32 cellular contexts compared by ENCODE assay signal in the genomic region with DNA sequence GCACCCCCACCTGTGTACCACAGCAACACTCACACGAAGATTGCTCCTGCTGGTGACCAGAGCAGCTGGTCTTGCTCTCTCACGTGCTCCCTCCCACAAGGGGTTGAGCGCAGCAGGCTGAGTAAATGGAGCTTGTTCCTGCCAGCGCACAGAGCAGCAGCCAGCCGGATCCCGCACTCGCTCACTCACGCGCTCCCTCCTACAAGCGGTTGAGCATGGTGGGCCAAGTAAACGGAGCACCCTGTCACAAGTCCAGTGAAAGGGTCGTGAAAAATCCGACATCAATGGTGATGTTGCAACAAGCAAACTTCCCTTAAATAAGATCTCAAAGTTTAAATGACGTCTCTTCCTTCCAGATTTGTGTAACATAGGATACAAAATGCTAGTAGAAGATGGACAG.
"Had no signal": no experiment of that assay in that cellular context is flagged by ENCODE, and none has a peak within 500 bp of the region (broad histone marks: within the 10 kb centered on the region; RNA-seq: fewer than 3 reads in every experiment).

No MANE protein-coding gene starts in this region.

- FAIRE-seq: astrocyte, bronchial epithelial cell, colon, frontal cortex had no signal

- H3K27ac ChIP-seq: brain microvascular endothelial cell, esophagus squamous epithelium, heart left ventricle, WERI-Rb-1 had no signal

- DNase-seq: activated B cell treated with CpG ODN at 0.5 μM for 24 hours; activated CD4-positive, alpha-beta T cell treated with anti-CD3 and anti-CD28 coated beads for 48 hours; activated CD4-positive, alpha-beta T cell treated with anti-CD3 and anti-CD28 coated beads, Interleukin-2, amount 50 U/mL, for 1 hour; activated CD4-positive, alpha-beta T cell treated with anti-CD3 and anti-CD28 coated beads, Interleukin-2, amount 50 U/mL, for 48 hours; activated CD8-positive, alpha-beta memory T cell treated with anti-CD3 and anti-CD28 coated beads for 24 hours; activated CD8-positive, alpha-beta T cell treated with anti-CD3 and anti-CD28 coated beads for 36 hours; activated effector memory CD4-positive, alpha-beta T cell treated with Interleukin-2 at 50 U/mL for 16 hours; activated gamma-delta T cell treated with Interleukin-2 at 50 U/mL for 16 hours; activated naive CD4-positive, alpha-beta T cell treated with Interleukin-2 at 50 U/mL for 16 hours; activated naive CD8-positive, alpha-beta T cell treated with anti-CD3 and anti-CD28 coated beads, Interleukin-2, amount 10 ng/mL, durations not matched to agents 7 days and 5 days; activated T-cell treated with anti-CD3 and anti-CD28 coated beads, Interleukin-2, amount 50 U/mL, for 4 hours; anterior cingulate cortex; brain microvascular endothelial cell; cortex of kidney; dermis blood vessel endothelial cell; effector CD4-positive, alpha-beta T cell; effector memory CD8-positive, alpha-beta T cell; erythroblast; esophagus squamous epithelium; foreskin fibroblast; heart left ventricle; T-helper 1 cell; T-helper 17 cell; T1000; WERI-Rb-1 had no signal

- H3K9me3 ChIP-seq: esophagus squamous epithelium, heart left ventricle had no signal

- H3K4me3 ChIP-seq: esophagus squamous epithelium, heart left ventricle had no signal

- ATAC-seq: activated CD4-positive, CD25-positive, alpha-beta regulatory T cell treated with anti-CD3 and anti-CD28 coated beads, Interleukin-2, amount 50 U/mL, for 24 hours; activated CD8-positive, alpha-beta T cell treated with anti-CD3 and anti-CD28 coated beads for 36 hours; activated naive CD4-positive, alpha-beta T cell treated with anti-CD3 and anti-CD28 coated beads, Interleukin-2, amount 50 U/mL, for 72 hours; activated T-cell treated with anti-CD3 and anti-CD28 coated beads, Interleukin-2, amount 50 U/mL, for 4 hours; activated T-helper 17 cell treated with anti-CD3 and anti-CD28 coated beads, Interleukin-2, amount 50 U/mL, for 72 hours; effector memory CD8-positive, alpha-beta T cell; heart left ventricle; T-helper 17 cell had no signal

- H3K4me1 ChIP-seq: esophagus squamous epithelium, heart left ventricle had no signal

- H3K27me3 ChIP-seq: brain microvascular endothelial cell, esophagus squamous epithelium, heart left ventricle had no signal

- H3K36me3 ChIP-seq: brain microvascular endothelial cell, heart left ventricle, WERI-Rb-1 had no signal
